Comparison of ENCODE assay signal across 9 cellular contexts in the genomic region with DNA sequence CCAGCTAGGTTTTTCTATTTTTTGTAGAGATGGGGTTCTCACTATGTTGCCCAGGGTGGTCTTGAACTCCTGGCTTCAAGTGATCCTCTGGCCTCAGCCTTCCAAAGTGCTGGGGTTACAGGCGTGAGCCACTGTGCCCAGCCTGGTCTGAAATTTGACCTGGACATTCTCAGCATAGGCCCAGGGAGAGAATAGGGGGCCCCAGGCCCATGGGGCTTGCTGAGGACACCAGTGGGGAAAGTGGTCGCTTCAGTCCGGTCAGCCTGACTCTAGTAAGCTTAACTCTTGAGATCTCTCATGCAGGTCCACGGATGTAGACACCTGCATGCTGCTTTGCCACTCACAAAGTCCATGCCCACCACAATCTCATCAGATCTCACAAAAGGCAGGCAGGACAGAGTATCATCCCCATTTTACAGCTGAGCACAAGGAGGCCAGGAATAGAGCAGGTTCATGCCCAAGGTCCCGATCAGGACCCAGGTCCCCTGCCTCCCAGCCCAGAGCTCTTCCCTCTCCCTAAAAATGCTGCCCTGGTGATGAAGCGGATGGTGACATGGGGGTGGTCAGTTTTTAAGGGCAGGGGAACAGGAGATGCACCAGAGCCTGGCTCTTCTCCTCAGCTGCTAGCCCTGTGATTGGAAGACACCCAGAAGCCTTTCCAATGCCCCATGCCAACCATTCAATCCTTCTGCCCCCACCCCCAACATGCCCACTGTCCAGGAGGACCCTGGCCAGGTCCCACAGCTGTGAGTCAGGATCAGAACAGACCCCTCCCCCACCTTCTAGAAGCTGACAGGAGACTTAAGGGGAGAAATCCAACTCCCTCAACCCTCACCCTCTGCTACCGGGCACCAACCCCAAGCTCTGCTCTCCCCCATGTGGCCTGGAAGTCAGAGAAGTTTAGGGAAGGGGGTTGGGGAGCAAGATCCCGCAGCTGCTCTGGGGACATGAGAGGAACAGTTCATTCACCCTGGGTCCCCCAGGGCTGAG. TPM values are rescaled to one million over a fixed set of nuclear protein-coding genes. Genes with fewer than 3 reads are reported as not detected.
DNase-seq lines count a peak whose midpoint lies in the region; ATAC-seq lines count a peak whose summit lies in the region.
"Had no signal": no experiment of that assay in that cellular context is flagged by ENCODE, and none has a peak within 500 bp of the region (broad histone marks: within the 10 kb centered on the region; RNA-seq: fewer than 3 reads in every experiment).

No MANE protein-coding gene starts in this region.

- H3K27ac ChIP-seq in subcutaneous abdominal adipose tissue (ENCODE audit: low read depth, low read length): peak overlapping the region; percentile 45

- H3K9me3 Mint-ChIP-seq in T-helper 1 cell treated with Interleukin-12 subunit alpha and Interleukin-12 subunit beta and Interleukin-4 antibody, amounts not matched to agents 30 μg/mL and 1 μg/mL, for 36 hours: no peaks in the 10 kb centered on the region
- no peaks in the 10 kb centered on the region for H3K9me3 Mint-ChIP-seq in activated naive CD8-positive, alpha-beta T cell (ENCODE audit: low read depth)
- H3K9me3 Mint-ChIP-seq in immature natural killer cell: no peaks in the 10 kb centered on the region
- H3K9me3 Mint-ChIP-seq: memory B cell had no signal

- peak overlapping the region in 3 of 5 donors; percentile 59 to 87 (median 63) for H3K9ac ChIP-seq in subcutaneous abdominal adipose tissue (ENCODE audit: low read length in 5 of 5)

- H3K27ac Mint-ChIP-seq in T-helper 1 cell treated with Interleukin-12 subunit alpha and Interleukin-12 subunit beta and Interleukin-4 antibody, amounts not matched to agents 30 μg/mL and 1 μg/mL, for 36 hours: peak overlapping the region; percentile 83
- peak overlapping the region; percentile 86 for H3K27ac Mint-ChIP-seq in activated naive CD8-positive, alpha-beta T cell
- peak overlapping the region; percentile 85 to 96 (median 94) for H3K27ac Mint-ChIP-seq in immature natural killer cell
- H3K27ac Mint-ChIP-seq: memory B cell had no signal

- peaks cover 0 to 4% (median 0%) of the 10 kb centered on the region in 5 donors for H3K36me3 ChIP-seq in subcutaneous abdominal adipose tissue (ENCODE audit: control insufficient read depth in 5 of 5, insufficient read depth in 5 of 5, low read length in 5 of 5)

- H3K27me3 Mint-ChIP-seq in T-helper 1 cell treated with Interleukin-12 subunit alpha and Interleukin-12 subunit beta and Interleukin-4 antibody, amounts not matched to agents 30 μg/mL and 1 μg/mL, for 36 hours (ENCODE audit: low read depth): no peaks in the 10 kb centered on the region
- no peaks in the 10 kb centered on the region for H3K27me3 Mint-ChIP-seq in activated naive CD8-positive, alpha-beta T cell
- H3K27me3 Mint-ChIP-seq in immature natural killer cell (ENCODE audit: low read depth in 3 of 3): peaks cover 1 to 7% (median 2%) of the 10 kb centered on the region in 3 donors

- peaks cover 0 to 27% (median 20%) of the 10 kb centered on the region in 5 donors for H3K27me3 ChIP-seq in subcutaneous abdominal adipose tissue (ENCODE audit: control insufficient read depth in 5 of 5, insufficient read depth in 4 of 5, low read length in 5 of 5)

- peak overlapping the region in 4 of 5 donors; percentile 36 to 81 (median 71) for H3K4me3 ChIP-seq in subcutaneous abdominal adipose tissue (ENCODE audit: low read depth in 1 of 5, low read length in 5 of 5)

- DNase-seq in T-helper 1 cell: no peak
- DNase-seq in immature natural killer cell: no peak
- no peak for DNase-seq in amniotic stem cell (lab: John Stamatoyannopoulos, UW)
- no peak for DNase-seq in NK-92 treated with Interleukin-12 subunit alpha and Interleukin-12 subunit beta, amount 100 ng/mL, for 24 hours (lab: John Stamatoyannopoulos, UW)

- H3K4me1 Mint-ChIP-seq in T-helper 1 cell treated with Interleukin-12 subunit alpha and Interleukin-12 subunit beta and Interleukin-4 antibody, amounts not matched to agents 30 μg/mL and 1 μg/mL, for 36 hours (ENCODE audit: low read depth): peaks cover 42% of the 10 kb centered on the region
- H3K4me1 Mint-ChIP-seq in activated naive CD8-positive, alpha-beta T cell (ENCODE audit: low read depth): peaks cover 43% of the 10 kb centered on the region
- peaks cover 77% of the 10 kb centered on the region in 2 donors for H3K4me1 Mint-ChIP-seq in immature natural killer cell

- peaks cover 4% of the 10 kb centered on the region for H3K36me3 Mint-ChIP-seq in T-helper 1 cell treated with Interleukin-12 subunit alpha and Interleukin-12 subunit beta and Interleukin-4 antibody, amounts not matched to agents 30 μg/mL and 1 μg/mL, for 36 hours (ENCODE audit: low read depth)
- H3K36me3 Mint-ChIP-seq in activated naive CD8-positive, alpha-beta T cell: peaks cover 3% of the 10 kb centered on the region
- peaks cover 2 to 5% (median 3%) of the 10 kb centered on the region in 3 donors for H3K36me3 Mint-ChIP-seq in immature natural killer cell
- H3K36me3 Mint-ChIP-seq: memory B cell had no signal

- no peak for ATAC-seq in GM21390 (IDR thresholded peaks at IDR 0.05; ENCODE audit: unreplicated experiment)

- H3K4me1 ChIP-seq in subcutaneous abdominal adipose tissue (ENCODE audit: control insufficient read depth in 5 of 5, insufficient read depth in 5 of 5, low read length in 5 of 5): peaks cover 14 to 59% (median 46%) of the 10 kb centered on the region in 5 donors

- H3K9me3 ChIP-seq in subcutaneous abdominal adipose tissue (ENCODE audit: control insufficient read depth in 5 of 5, low read length in 5 of 5): no peaks in the 10 kb centered on the region

- H3K4me3 Mint-ChIP-seq in T-helper 1 cell treated with Interleukin-12 subunit alpha and Interleukin-12 subunit beta and Interleukin-4 antibody, amounts not matched to agents 30 μg/mL and 1 μg/mL, for 36 hours: peak overlapping the region; percentile 90
- H3K4me3 Mint-ChIP-seq in activated naive CD8-positive, alpha-beta T cell: peak overlapping the region; percentile 93
- peak overlapping the region; percentile 92 to 97 (median 94) for H3K4me3 Mint-ChIP-seq in immature natural killer cell

RNA-seq across cellular contexts. Expression of gene FHL3, which starts 1.8 kb away (rescaled TPM):
- 100 to 1,000 TPM in 1 of 3 donors, 10 to 100 TPM in 2; 36.8 to 121 (median 74.1) TPM for polyA plus RNA-seq in immature natural killer cell

RNA-seq across cellular contexts. Expression of gene UTP11, which starts 9.0 kb away (rescaled TPM):
- polyA plus RNA-seq in immature natural killer cell: 10 to 100 TPM; 22.6 to 32.7 (median 30.4) TPM

RNA-seq across cellular contexts. Expression of gene SF3A3, which starts 13.7 kb away (rescaled TPM):
- 10 to 100 TPM; 62.3 to 81.7 (median 70.9) TPM for polyA plus RNA-seq in immature natural killer cell

RNA-seq across cellular contexts. Expression of gene POU3F1, which starts 43.0 kb away (rescaled TPM):
- under 1 TPM in 2 of 3 donors, not detected in 1; 0.14 to 0.43 TPM for polyA plus RNA-seq in immature natural killer cell

RNA-seq across cellular contexts. Expression of gene INPP5B, which starts 56.7 kb away (rescaled TPM):
- 10 to 100 TPM; 11.1 to 28.0 (median 13.6) TPM for polyA plus RNA-seq in immature natural killer cell
